8 cellular contexts compared by ENCODE assay signal in the genomic region with DNA sequence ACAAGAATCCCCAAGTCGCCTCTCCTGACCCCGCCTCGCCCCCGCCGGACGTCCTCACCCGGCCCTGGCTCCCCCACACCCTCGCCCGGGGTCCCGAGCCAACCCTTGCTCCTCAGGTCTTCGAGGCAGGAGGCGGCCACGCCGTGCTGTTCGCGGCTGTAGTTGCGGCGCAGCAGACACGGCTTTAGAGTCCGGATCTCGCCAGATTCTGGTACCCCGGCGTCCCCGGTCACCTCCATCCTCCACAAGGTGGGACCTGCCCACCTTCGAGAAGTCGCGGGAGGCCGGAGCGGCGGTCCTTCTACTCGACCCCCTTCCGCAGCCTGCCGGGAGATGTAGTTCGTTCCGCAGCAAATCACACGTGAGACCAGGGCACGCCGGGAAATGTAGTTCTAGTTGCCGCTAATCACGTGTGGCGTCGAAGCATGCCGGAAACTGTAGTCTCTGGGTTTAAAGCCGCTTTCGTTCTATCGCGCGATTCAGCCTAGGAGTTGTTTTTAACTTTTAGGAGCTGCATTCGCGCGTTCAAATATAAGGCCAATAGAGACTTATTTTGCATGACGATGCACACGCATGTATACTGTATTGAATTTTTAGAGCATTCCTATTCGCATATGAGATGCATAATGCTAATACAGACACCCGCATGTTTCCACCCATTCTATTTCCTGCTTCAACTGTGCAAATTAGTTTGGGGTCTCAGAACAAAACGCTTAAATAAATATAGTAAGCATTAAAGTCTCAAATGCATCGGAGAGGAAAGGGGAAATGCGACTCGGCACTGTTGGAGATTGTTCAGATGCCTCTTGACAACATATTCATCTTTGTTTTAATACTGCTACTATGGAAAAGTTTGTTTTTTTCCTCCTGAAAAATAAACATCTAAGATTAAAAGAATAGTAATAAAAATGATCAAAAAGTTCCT. TPM values are rescaled to one million over a fixed set of nuclear protein-coding genes. Genes with fewer than 3 reads are reported as not detected.
A peak's percentile ranks its signal among the peaks of the same experiment; 100 is the strongest.
DNase-seq lines count a peak whose midpoint lies in the region; ATAC-seq and TF ChIP-seq lines count a peak whose summit lies in the region.

A gene with protein sequence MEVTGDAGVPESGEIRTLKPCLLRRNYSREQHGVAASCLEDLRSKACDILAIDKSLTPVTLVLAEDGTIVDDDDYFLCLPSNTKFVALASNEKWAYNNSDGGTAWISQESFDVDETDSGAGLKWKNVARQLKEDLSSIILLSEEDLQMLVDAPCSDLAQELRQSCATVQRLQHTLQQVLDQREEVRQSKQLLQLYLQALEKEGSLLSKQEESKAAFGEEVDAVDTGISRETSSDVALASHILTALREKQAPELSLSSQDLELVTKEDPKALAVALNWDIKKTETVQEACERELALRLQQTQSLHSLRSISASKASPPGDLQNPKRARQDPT (minus strand): TSS at position 310 of the 925 bp plus-strand sequence. CDS start 71 bp downstream, at position 239.

- H4K20me1 ChIP-seq in fibroblast of lung (ENCODE audit: control insufficient read depth, extremely low read depth, insufficient read depth, low read length): no peaks in the 10 kb centered on the region

- H3K4me1 Mint-ChIP-seq in activated T-helper 1 cell treated with anti-CD3 and anti-CD28 coated beads, Interleukin-12 subunit alpha, Interleukin-12 subunit beta, Interleukin-2, Interleukin-4 antibody, amounts not matched to agents 30 ng/mL and 10 ng/mL and 1 ng/mL, durations not matched to agents 14 hours and 24 hours and 36 hours (ENCODE audit: low read depth): peaks cover 45% of the 10 kb centered on the region
- H3K4me1 Mint-ChIP-seq in naive thymus-derived CD4-positive, alpha-beta T cell: peaks cover 12 to 58% (median 49%) of the 10 kb centered on the region in 7 donors
- H3K4me1 Mint-ChIP-seq in stimulated activated naive B cell treated with anti-CD40 and anti-IgM and Interleukin-4, amounts not matched to agents 10 μg/mL and 1 μg/mL and 100 μg/mL, for 72 hours: peaks cover 18 to 50% of the 10 kb centered on the region in 2 donors

- peak within 1 kb of the TSS; percentile 85 for H3K27ac Mint-ChIP-seq in activated T-helper 1 cell treated with anti-CD3 and anti-CD28 coated beads, Interleukin-12 subunit alpha, Interleukin-12 subunit beta, Interleukin-2, Interleukin-4 antibody, amounts not matched to agents 30 ng/mL and 10 ng/mL and 1 ng/mL, durations not matched to agents 14 hours and 24 hours and 36 hours
- peak within 1 kb of the TSS; percentile 78 to 93 (median 90) for H3K27ac Mint-ChIP-seq in naive thymus-derived CD4-positive, alpha-beta T cell
- peak within 1 kb of the TSS; percentile 99 for H3K27ac Mint-ChIP-seq in stimulated activated naive B cell treated with anti-CD40 and anti-IgM and Interleukin-4, amounts not matched to agents 10 μg/mL and 1 μg/mL and 100 μg/mL, for 72 hours

- peak; percentile 92 for DNase-seq in DMS53 treated with DMSO at 0.1 percent for 48 hours (lab: John Stamatoyannopoulos, UW; ENCODE audit: unreplicated experiment)
- peak; percentile 99 for DNase-seq in Kasumi-1 (lab: John Stamatoyannopoulos, UW)
- peak; percentile 95 for DNase-seq in RPMI7951 (ENCODE audit: low read depth)
- DNase-seq in activated T-helper 1 cell treated with anti-CD3 and anti-CD28 coated beads, Interleukin-12 subunit alpha, Interleukin-12 subunit beta, Interleukin-2, Interleukin-4 antibody, amounts not matched to agents 30 ng/mL and 10 ng/mL and 1 ng/mL, durations not matched to agents 14 hours and 24 hours and 36 hours (ENCODE audit: low spot score): peak; percentile 90
- peak; percentile 95 to 97 for DNase-seq in fibroblast of lung (ENCODE audit: low read depth in 2 of 2)
- DNase-seq in naive thymus-derived CD4-positive, alpha-beta T cell: peak; percentile 68 to 95 (median 87)
- peak; percentile 92 for DNase-seq in stimulated activated naive B cell treated with anti-CD40 and anti-IgM and Interleukin-4, amounts not matched to agents 10 μg/mL and 1 μg/mL and 100 μg/mL, for 72 hours

- intact Hi-C loops in activated T-helper 1 cell treated with anti-CD3 and anti-CD28 coated beads, Interleukin-12 subunit alpha, Interleukin-12 subunit beta, Interleukin-2, Interleukin-4 antibody, amounts not matched to agents 30 ng/mL and 10 ng/mL and 1 ng/mL, durations not matched to agents 14 hours and 24 hours and 36 hours (cut with micrococcal nuclease): loop anchor here (1.0 to 2.0 kb wide), 6 partner anchors 23 to 934 kb away; a partner anchor contains a TSS
- intact Hi-C loops in naive thymus-derived CD4-positive, alpha-beta T cell (cut with micrococcal nuclease): loop anchor here (1.0 to 10.0 kb wide), 14 partner anchors 22 to 1344 kb away; a partner anchor contains a TSS

- no peaks in the 10 kb centered on the region for H3K9me3 ChIP-seq in fibroblast of lung (ENCODE audit: control insufficient read depth, insufficient read depth, low read depth, low read length)
- no peaks in the 10 kb centered on the region for H3K9me3 ChIP-seq in naive thymus-derived CD4-positive, alpha-beta T cell (ENCODE audit: control insufficient read depth in 2 of 3, low read length in 3 of 3)

- H3K4me3 ChIP-seq in fibroblast of lung (replicated peaks in 1 of 4; ENCODE audit: control extremely low read depth in 1 of 4, insufficient read depth in 1 of 4, low read depth in 3 of 4, low read length in 4 of 4): peak within 1 kb of the TSS; percentile 58 to 86 (median 72)
- peak within 1 kb of the TSS; percentile 69 for H3K4me3 ChIP-seq in naive thymus-derived CD4-positive, alpha-beta T cell (ENCODE audit: low read length)

- no peaks in the 10 kb centered on the region for H3K27me3 Mint-ChIP-seq in activated T-helper 1 cell treated with anti-CD3 and anti-CD28 coated beads, Interleukin-12 subunit alpha, Interleukin-12 subunit beta, Interleukin-2, Interleukin-4 antibody, amounts not matched to agents 30 ng/mL and 10 ng/mL and 1 ng/mL, durations not matched to agents 14 hours and 24 hours and 36 hours (ENCODE audit: insufficient read depth)
- H3K27me3 Mint-ChIP-seq in naive thymus-derived CD4-positive, alpha-beta T cell: no peaks in the 10 kb centered on the region
- no peaks in the 10 kb centered on the region for H3K27me3 Mint-ChIP-seq in stimulated activated naive B cell treated with anti-CD40 and anti-IgM and Interleukin-4, amounts not matched to agents 10 μg/mL and 1 μg/mL and 100 μg/mL, for 72 hours

- TF ChIP-seq CTCF in fibroblast of lung (conservative IDR thresholded peaks at IDR 0.05 in 1 of 2, IDR thresholded peaks at IDR 0.05 in 1 of 2; ENCODE audit: low read depth in 1 of 2, low read length in 2 of 2): no peak

- H3K27me3 ChIP-seq in fibroblast of lung (ENCODE audit: control insufficient read depth, insufficient read depth, low read length): no peaks in the 10 kb centered on the region
- H3K27me3 ChIP-seq in naive thymus-derived CD4-positive, alpha-beta T cell (ENCODE audit: control insufficient read depth in 2 of 2, insufficient read depth in 2 of 2, low read length in 2 of 2): no peaks in the 10 kb centered on the region

- peaks cover 23% of the 10 kb centered on the region for H3K79me2 ChIP-seq in fibroblast of lung (ENCODE audit: control insufficient read depth, insufficient read depth, low read length)

- H3K27ac ChIP-seq in fibroblast of lung (ENCODE audit: insufficient read depth, low read length): peak within 1 kb of the TSS; percentile 53
- peak within 1 kb of the TSS; percentile 68 for H3K27ac ChIP-seq in naive thymus-derived CD4-positive, alpha-beta T cell (ENCODE audit: low read depth, low read length)

- peak within 1 kb of the TSS; percentile 95 for H3K4me2 ChIP-seq in fibroblast of lung (ENCODE audit: extremely low read depth, insufficient read depth, low read length)

- H3K9ac ChIP-seq in fibroblast of lung (ENCODE audit: insufficient read depth, low read length): peak within 1 kb of the TSS; percentile 50

- peaks cover 13% of the 10 kb centered on the region for H3K36me3 Mint-ChIP-seq in activated T-helper 1 cell treated with anti-CD3 and anti-CD28 coated beads, Interleukin-12 subunit alpha, Interleukin-12 subunit beta, Interleukin-2, Interleukin-4 antibody, amounts not matched to agents 30 ng/mL and 10 ng/mL and 1 ng/mL, durations not matched to agents 14 hours and 24 hours and 36 hours (ENCODE audit: low read depth)
- peaks cover 6 to 13% (median 9%) of the 10 kb centered on the region in 5 donors for H3K36me3 Mint-ChIP-seq in naive thymus-derived CD4-positive, alpha-beta T cell
- H3K36me3 Mint-ChIP-seq in stimulated activated naive B cell treated with anti-CD40 and anti-IgM and Interleukin-4, amounts not matched to agents 10 μg/mL and 1 μg/mL and 100 μg/mL, for 72 hours: peaks cover 11 to 17% of the 10 kb centered on the region in 2 donors

- peaks cover 2% of the 10 kb centered on the region for H3K36me3 ChIP-seq in fibroblast of lung (ENCODE audit: control insufficient read depth, insufficient read depth, low read length)
- H3K36me3 ChIP-seq in naive thymus-derived CD4-positive, alpha-beta T cell (ENCODE audit: control insufficient read depth in 2 of 3, insufficient read depth in 3 of 3, low read length in 3 of 3): peaks cover 0 to 17% (median 4%) of the 10 kb centered on the region in 3 experiments

- POLR2A ChIA-PET in naive thymus-derived CD4-positive, alpha-beta T cell (lab: Charles Lee): interaction anchor here (0.6 kb wide), 1 partner anchor 755 kb away, joined by 3 read pairs; no protein-coding TSS in a partner anchor

- peak within 1 kb of the TSS; percentile 92 for H2AFZ ChIP-seq in fibroblast of lung (ENCODE audit: low read length)

- ATAC-seq in GM21786 (IDR thresholded peaks at IDR 0.05; ENCODE audit: unreplicated experiment): peak; percentile 80
- peak; percentile 90 for ATAC-seq in naive thymus-derived CD4-positive, alpha-beta T cell
- ATAC-seq in stimulated activated naive B cell treated with anti-CD40 and anti-IgM and Interleukin-4, amounts not matched to agents 10 μg/mL and 1 μg/mL and 100 μg/mL, for 72 hours (replicated peaks): peak; percentile 84 to 89

- no peaks in the 10 kb centered on the region for H3K9me3 Mint-ChIP-seq in activated T-helper 1 cell treated with anti-CD3 and anti-CD28 coated beads, Interleukin-12 subunit alpha, Interleukin-12 subunit beta, Interleukin-2, Interleukin-4 antibody, amounts not matched to agents 30 ng/mL and 10 ng/mL and 1 ng/mL, durations not matched to agents 14 hours and 24 hours and 36 hours
- H3K9me3 Mint-ChIP-seq in naive thymus-derived CD4-positive, alpha-beta T cell: no peaks in the 10 kb centered on the region
- peaks cover 0 to 2% of the 10 kb centered on the region in 2 donors for H3K9me3 Mint-ChIP-seq in stimulated activated naive B cell treated with anti-CD40 and anti-IgM and Interleukin-4, amounts not matched to agents 10 μg/mL and 1 μg/mL and 100 μg/mL, for 72 hours

- H3K4me3 Mint-ChIP-seq in activated T-helper 1 cell treated with anti-CD3 and anti-CD28 coated beads, Interleukin-12 subunit alpha, Interleukin-12 subunit beta, Interleukin-2, Interleukin-4 antibody, amounts not matched to agents 30 ng/mL and 10 ng/mL and 1 ng/mL, durations not matched to agents 14 hours and 24 hours and 36 hours: peak within 1 kb of the TSS; percentile 89
- peak within 1 kb of the TSS; percentile 87 to 96 (median 92) for H3K4me3 Mint-ChIP-seq in naive thymus-derived CD4-positive, alpha-beta T cell
- peak within 1 kb of the TSS; percentile 97 to 100 for H3K4me3 Mint-ChIP-seq in stimulated activated naive B cell treated with anti-CD40 and anti-IgM and Interleukin-4, amounts not matched to agents 10 μg/mL and 1 μg/mL and 100 μg/mL, for 72 hours

- CTCF ChIA-PET in naive thymus-derived CD4-positive, alpha-beta T cell (lab: Charles Lee): interaction anchor here (1.3 kb wide), 1 partner anchor 24 kb away, joined by 3 read pairs; no protein-coding TSS in a partner anchor

- peaks cover 4% of the 10 kb centered on the region for H3K4me1 ChIP-seq in fibroblast of lung (ENCODE audit: control insufficient read depth, extremely low read depth, insufficient read depth, low read length)
- H3K4me1 ChIP-seq in naive thymus-derived CD4-positive, alpha-beta T cell (ENCODE audit: control insufficient read depth in 2 of 2, insufficient read depth in 2 of 2, low read length in 2 of 2): peaks cover 21 to 37% of the 10 kb centered on the region in 2 donors

RNA-seq across cellular contexts. Expression of the gene that starts here (rescaled TPM):
- total RNA-seq in RPMI7951 (2014; rRNA removed; shearing (Covaris generic)): 27.4 and 44.4 TPM in 2 replicates
- 54.7 and 60.1 TPM in 2 replicates for total RNA-seq in activated T-helper 1 cell treated with anti-CD3 and anti-CD28 coated beads, Interleukin-12 subunit alpha, Interleukin-12 subunit beta, Interleukin-2, Interleukin-4 antibody, amounts not matched to agents 30 ng/mL and 10 ng/mL and 1 ng/mL, durations not matched to agents 14 hours and 24 hours and 36 hours
- 32.1 and 33.5 TPM in 2 replicates for total RNA-seq in fibroblast of lung
- polyA plus RNA-seq in fibroblast of lung: 27.8 and 34.2 TPM in 2 replicates
- polyA plus RNA-seq in fibroblast of lung (2012): 26.0 and 34.0 TPM in 2 replicates
- polyA minus RNA-seq in fibroblast of lung (ENCODE audit: low replicate concordance): 38.7 and 44.5 TPM in 2 replicates
- total RNA-seq in naive thymus-derived CD4-positive, alpha-beta T cell: 10 to 100 TPM; 13.5 to 36.0 (median 23.4) TPM
- polyA plus RNA-seq in naive thymus-derived CD4-positive, alpha-beta T cell: 10 to 100 TPM; 16.5 to 36.7 TPM

Comparison
In these comparisons a context has a peak if more than half of its experiments do, and no peak if none do; other contexts are left out.
1. Peak in every context shown above with its lines: DNase-seq, ATAC-seq, H3K4me3 ChIP-seq and H3K27ac ChIP-seq.